1 cellular context compared by ENCODE assay signal in genomic region chr5:65047948-65048690, GRCh38.
TF ChIP-seq lines count a peak whose summit lies in the region.

No MANE protein-coding gene starts in this region.

TF ChIP-seq in GM12878, 131 proteins besides CTCF, POLR2A, EP300 and RAD21 (continued from another document and continues in another):
- TF ChIP-seq PRDM15 (CRISPR knock-in tag; IDR thresholded peaks at IDR 0.05) (no peak), ZSCAN29 (IDR thresholded peaks at IDR 0.05) (no peak), BMI1 (IDR thresholded peaks at IDR 0.05; ENCODE audit: borderline replicate concordance) (no peak), PML (IDR thresholded peaks at IDR 0.05; ENCODE audit: low read length) (no peak; the same call in 1 of the 2 replicates), ZNF274 (IDR thresholded peaks at IDR 0.05; ENCODE audit: insufficient read depth, insufficient read length) (no peak), MTA2 (IDR thresholded peaks at IDR 0.05; ENCODE audit: low read depth) (peak; percentile 79), NFXL1 (IDR thresholded peaks at IDR 0.05; ENCODE audit: borderline replicate concordance) (no peak), ZZZ3 (IDR thresholded peaks at IDR 0.05; ENCODE audit: control insufficient read depth, insufficient read length, low read depth) (no peak), TCF12 (IDR thresholded peaks at IDR 0.05; ENCODE audit: low read depth, low read length) (0 out of 2 replicates have a peak, but pooled peaks have one; percentile 50), MEF2A (IDR thresholded peaks at IDR 0.05; ENCODE audit: insufficient read depth, low read depth, low read length) (peak; percentile 41; the same call in 1 of the 2 replicates), CEBPB (IDR thresholded peaks at IDR 0.05; ENCODE audit: borderline replicate concordance in 1 of 2, low read depth in 2 of 2, low read length in 2 of 2) (no peak; a peak in 1 of 4 replicates), SIN3A (IDR thresholded peaks at IDR 0.05; ENCODE audit: low read depth, low read length) (no peak), BCL11A (IDR thresholded peaks at IDR 0.05; ENCODE audit: low read depth, low read length) (peak; percentile 65; the same call in 1 of the 2 replicates), CHD2 (IDR thresholded peaks at IDR 0.05; ENCODE audit: borderline replicate concordance, low read depth, low read length) (no peak), TARDBP (IDR thresholded peaks at IDR 0.05; ENCODE audit: borderline replicate concordance) (no peak), JUND (IDR thresholded peaks at IDR 0.05; ENCODE audit: low read depth, low read length) (no peak), HDAC2 (IDR thresholded peaks at IDR 0.05) (no peak), NBN (IDR thresholded peaks at IDR 0.05) (peak; percentile 46; the same call in 1 of the 2 replicates), CEBPZ (IDR thresholded peaks at IDR 0.05; ENCODE audit: low read depth, low read length) (no peak), ATF7 (IDR thresholded peaks at IDR 0.05; ENCODE audit: low read depth) (peak; percentile 50; the same call in 1 of the 2 replicates), SP1 (IDR thresholded peaks at IDR 0.05; ENCODE audit: low read depth, low read length) (peak; percentile 15), TCF3 (IDR thresholded peaks at IDR 0.05; ENCODE audit: borderline replicate concordance, insufficient read depth, low read depth, low read length) (0 out of 2 replicates have a peak, but pooled peaks have one; percentile 37), SPI1 (IDR thresholded peaks at IDR 0.05; ENCODE audit: borderline replicate concordance, insufficient read depth, low read depth, low read length) (peak; percentile 66), GATAD2B (conservative IDR thresholded peaks at IDR 0.05; ENCODE audit: low read depth) (peak; percentile 49), WRNIP1 (IDR thresholded peaks at IDR 0.05; ENCODE audit: borderline replicate concordance, low read depth, low read length) (no peak), SMC3 (IDR thresholded peaks at IDR 0.05; ENCODE audit: borderline replicate concordance, low read length) (no peak), USF2 (IDR thresholded peaks at IDR 0.05; ENCODE audit: borderline replicate concordance, low read depth, low read length) (no peak), GABPA (IDR thresholded peaks at IDR 0.05; ENCODE audit: low read depth) (no peak)
- TF ChIP-seq, protein P1, sequence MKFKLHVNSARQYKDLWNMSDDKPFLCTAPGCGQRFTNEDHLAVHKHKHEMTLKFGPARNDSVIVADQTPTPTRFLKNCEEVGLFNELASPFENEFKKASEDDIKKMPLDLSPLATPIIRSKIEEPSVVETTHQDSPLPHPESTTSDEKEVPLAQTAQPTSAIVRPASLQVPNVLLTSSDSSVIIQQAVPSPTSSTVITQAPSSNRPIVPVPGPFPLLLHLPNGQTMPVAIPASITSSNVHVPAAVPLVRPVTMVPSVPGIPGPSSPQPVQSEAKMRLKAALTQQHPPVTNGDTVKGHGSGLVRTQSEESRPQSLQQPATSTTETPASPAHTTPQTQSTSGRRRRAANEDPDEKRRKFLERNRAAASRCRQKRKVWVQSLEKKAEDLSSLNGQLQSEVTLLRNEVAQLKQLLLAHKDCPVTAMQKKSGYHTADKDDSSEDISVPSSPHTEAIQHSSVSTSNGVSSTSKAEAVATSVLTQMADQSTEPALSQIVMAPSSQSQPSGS (IDR thresholded peaks at IDR 0.05; ENCODE audit: low read length), result peak; percentile 66; the same call in 1 of the 2 replicates
- TF ChIP-seq, protein P2, sequence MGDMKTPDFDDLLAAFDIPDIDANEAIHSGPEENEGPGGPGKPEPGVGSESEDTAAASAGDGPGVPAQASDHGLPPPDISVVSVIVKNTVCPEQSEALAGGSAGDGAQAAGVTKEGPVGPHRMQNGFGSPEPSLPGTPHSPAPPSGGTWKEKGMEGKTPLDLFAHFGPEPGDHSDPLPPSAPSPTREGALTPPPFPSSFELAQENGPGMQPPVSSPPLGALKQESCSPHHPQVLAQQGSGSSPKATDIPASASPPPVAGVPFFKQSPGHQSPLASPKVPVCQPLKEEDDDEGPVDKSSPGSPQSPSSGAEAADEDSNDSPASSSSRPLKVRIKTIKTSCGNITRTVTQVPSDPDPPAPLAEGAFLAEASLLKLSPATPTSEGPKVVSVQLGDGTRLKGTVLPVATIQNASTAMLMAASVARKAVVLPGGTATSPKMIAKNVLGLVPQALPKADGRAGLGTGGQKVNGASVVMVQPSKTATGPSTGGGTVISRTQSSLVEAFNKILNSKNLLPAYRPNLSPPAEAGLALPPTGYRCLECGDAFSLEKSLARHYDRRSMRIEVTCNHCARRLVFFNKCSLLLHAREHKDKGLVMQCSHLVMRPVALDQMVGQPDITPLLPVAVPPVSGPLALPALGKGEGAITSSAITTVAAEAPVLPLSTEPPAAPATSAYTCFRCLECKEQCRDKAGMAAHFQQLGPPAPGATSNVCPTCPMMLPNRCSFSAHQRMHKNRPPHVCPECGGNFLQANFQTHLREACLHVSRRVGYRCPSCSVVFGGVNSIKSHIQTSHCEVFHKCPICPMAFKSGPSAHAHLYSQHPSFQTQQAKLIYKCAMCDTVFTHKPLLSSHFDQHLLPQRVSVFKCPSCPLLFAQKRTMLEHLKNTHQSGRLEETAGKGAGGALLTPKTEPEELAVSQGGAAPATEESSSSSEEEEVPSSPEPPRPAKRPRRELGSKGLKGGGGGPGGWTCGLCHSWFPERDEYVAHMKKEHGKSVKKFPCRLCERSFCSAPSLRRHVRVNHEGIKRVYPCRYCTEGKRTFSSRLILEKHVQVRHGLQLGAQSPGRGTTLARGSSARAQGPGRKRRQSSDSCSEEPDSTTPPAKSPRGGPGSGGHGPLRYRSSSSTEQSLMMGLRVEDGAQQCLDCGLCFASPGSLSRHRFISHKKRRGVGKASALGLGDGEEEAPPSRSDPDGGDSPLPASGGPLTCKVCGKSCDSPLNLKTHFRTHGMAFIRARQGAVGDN (IDR thresholded peaks at IDR 0.05), result no peak
- TF ChIP-seq, protein P3, sequence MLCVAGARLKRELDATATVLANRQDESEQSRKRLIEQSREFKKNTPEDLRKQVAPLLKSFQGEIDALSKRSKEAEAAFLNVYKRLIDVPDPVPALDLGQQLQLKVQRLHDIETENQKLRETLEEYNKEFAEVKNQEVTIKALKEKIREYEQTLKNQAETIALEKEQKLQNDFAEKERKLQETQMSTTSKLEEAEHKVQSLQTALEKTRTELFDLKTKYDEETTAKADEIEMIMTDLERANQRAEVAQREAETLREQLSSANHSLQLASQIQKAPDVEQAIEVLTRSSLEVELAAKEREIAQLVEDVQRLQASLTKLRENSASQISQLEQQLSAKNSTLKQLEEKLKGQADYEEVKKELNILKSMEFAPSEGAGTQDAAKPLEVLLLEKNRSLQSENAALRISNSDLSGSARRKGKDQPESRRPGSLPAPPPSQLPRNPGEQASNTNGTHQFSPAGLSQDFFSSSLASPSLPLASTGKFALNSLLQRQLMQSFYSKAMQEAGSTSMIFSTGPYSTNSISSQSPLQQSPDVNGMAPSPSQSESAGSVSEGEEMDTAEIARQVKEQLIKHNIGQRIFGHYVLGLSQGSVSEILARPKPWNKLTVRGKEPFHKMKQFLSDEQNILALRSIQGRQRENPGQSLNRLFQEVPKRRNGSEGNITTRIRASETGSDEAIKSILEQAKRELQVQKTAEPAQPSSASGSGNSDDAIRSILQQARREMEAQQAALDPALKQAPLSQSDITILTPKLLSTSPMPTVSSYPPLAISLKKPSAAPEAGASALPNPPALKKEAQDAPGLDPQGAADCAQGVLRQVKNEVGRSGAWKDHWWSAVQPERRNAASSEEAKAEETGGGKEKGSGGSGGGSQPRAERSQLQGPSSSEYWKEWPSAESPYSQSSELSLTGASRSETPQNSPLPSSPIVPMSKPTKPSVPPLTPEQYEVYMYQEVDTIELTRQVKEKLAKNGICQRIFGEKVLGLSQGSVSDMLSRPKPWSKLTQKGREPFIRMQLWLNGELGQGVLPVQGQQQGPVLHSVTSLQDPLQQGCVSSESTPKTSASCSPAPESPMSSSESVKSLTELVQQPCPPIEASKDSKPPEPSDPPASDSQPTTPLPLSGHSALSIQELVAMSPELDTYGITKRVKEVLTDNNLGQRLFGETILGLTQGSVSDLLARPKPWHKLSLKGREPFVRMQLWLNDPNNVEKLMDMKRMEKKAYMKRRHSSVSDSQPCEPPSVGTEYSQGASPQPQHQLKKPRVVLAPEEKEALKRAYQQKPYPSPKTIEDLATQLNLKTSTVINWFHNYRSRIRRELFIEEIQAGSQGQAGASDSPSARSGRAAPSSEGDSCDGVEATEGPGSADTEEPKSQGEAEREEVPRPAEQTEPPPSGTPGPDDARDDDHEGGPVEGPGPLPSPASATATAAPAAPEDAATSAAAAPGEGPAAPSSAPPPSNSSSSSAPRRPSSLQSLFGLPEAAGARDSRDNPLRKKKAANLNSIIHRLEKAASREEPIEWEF (IDR thresholded peaks at IDR 0.05; ENCODE audit: insufficient replicate concordance, low read depth, low read length), result no peak
- TF ChIP-seq, protein P4, sequence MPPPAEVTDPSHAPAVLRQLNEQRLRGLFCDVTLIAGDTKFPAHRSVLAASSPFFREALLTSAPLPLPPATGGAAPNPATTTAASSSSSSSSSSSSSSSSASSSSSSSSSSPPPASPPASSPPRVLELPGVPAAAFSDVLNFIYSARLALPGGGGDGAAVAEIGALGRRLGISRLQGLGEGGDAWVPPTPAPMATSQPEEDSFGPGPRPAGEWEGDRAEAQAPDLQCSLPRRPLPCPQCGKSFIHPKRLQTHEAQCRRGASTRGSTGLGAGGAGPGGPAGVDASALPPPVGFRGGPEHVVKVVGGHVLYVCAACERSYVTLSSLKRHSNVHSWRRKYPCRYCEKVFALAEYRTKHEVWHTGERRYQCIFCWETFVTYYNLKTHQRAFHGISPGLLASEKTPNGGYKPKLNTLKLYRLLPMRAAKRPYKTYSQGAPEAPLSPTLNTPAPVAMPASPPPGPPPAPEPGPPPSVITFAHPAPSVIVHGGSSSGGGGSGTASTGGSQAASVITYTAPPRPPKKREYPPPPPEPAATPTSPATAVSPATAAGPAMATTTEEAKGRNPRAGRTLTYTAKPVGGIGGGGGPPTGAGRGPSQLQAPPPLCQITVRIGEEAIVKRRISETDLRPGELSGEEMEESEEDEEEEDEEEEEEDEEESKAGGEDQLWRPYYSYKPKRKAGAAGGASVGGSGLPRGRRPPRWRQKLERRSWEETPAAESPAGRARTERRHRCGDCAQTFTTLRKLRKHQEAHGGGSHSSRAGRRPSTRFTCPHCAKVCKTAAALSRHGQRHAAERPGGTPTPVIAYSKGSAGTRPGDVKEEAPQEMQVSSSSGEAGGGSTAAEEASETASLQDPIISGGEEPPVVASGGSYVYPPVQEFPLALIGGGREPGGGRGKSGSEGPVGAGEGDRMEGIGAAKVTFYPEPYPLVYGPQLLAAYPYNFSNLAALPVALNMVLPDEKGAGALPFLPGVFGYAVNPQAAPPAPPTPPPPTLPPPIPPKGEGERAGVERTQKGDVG (CRISPR knock-in tag; IDR thresholded peaks at IDR 0.05), result no peak
- TF ChIP-seq, protein P5, sequence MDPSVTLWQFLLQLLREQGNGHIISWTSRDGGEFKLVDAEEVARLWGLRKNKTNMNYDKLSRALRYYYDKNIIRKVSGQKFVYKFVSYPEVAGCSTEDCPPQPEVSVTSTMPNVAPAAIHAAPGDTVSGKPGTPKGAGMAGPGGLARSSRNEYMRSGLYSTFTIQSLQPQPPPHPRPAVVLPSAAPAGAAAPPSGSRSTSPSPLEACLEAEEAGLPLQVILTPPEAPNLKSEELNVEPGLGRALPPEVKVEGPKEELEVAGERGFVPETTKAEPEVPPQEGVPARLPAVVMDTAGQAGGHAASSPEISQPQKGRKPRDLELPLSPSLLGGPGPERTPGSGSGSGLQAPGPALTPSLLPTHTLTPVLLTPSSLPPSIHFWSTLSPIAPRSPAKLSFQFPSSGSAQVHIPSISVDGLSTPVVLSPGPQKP (IDR thresholded peaks at IDR 0.05; ENCODE audit: low read depth, low read length), result no peak
